ENCODE assay signal across 12 cellular contexts in genomic region chr1:156464825-156465452, GRCh38. TPM values are rescaled to one million over a fixed set of nuclear protein-coding genes. Genes with fewer than 3 reads are reported as not detected.
DNase-seq lines count a peak whose midpoint lies in the region; ATAC-seq, FAIRE-seq and TF ChIP-seq lines count a peak whose summit lies in the region.
"Had no signal": no experiment of that assay in that cellular context is flagged by ENCODE, and none has a peak within 500 bp of the region (broad histone marks: within the 10 kb centered on the region; RNA-seq: fewer than 3 reads in every experiment).

No MANE protein-coding gene starts in this region.

- H3K27me3 ChIP-seq in GM12878 (replicated peaks in 1 of 2; ENCODE audit: control insufficient read depth in 2 of 2, insufficient read depth in 2 of 2, low read length in 1 of 2) (no peaks in the 10 kb centered on the region), layer of hippocampus (ENCODE audit: control insufficient read depth, insufficient read depth, low read length) (no peaks in the 10 kb centered on the region), suprapubic skin (no peaks in the 10 kb centered on the region), mesendoderm (ENCODE audit: insufficient read depth, low read length, poor library complexity) (no peaks in the 10 kb centered on the region)

- H3K4me1 Mint-ChIP-seq in activated CD4-positive, alpha-beta memory T cell treated with anti-CD3 and anti-CD28 coated beads for 36 hours (ENCODE audit: low read depth) = peaks cover 8% of the 10 kb centered on the region
- H3K4me1 Mint-ChIP-seq in activated CD4-positive, alpha-beta memory T cell treated with anti-CD3 and anti-CD28 coated beads, Interleukin-2, amount 10 ng/mL, durations not matched to agents 7 days and 5 days = peaks cover 21% of the 10 kb centered on the region

- SMC1A ChIA-PET in GM12878 (lab: Charles Lee; ENCODE audit: uncharacterized antibody, unreplicated experiment) = interaction anchor here (0.9 to 2.1 kb wide), 3 partner anchors 19 to 61 kb away, joined by 3 to 7 read pairs (median 4); no protein-coding TSS in a partner anchor

- no peaks in the 10 kb centered on the region for H3K27me3 Mint-ChIP-seq in activated CD4-positive, alpha-beta memory T cell treated with anti-CD3 and anti-CD28 coated beads for 36 hours
- H3K27me3 Mint-ChIP-seq in activated CD4-positive, alpha-beta memory T cell treated with anti-CD3 and anti-CD28 coated beads, Interleukin-2, amount 10 ng/mL, durations not matched to agents 7 days and 5 days = no peaks in the 10 kb centered on the region

- WGBS in GM12878 (ENCODE audit: insufficient coverage, insufficient replicate concordance, low lambda C conversion rate, missing lambda C conversion rate) = 72% methylated on average over 9 of the region's 9 CpGs
- 65% methylated on average over 9 of the region's 9 CpGs for WGBS in suprapubic skin
- no CpG with 5 or more reads among the region's 9 CpGs for WGBS in mesendoderm (ENCODE audit: extremely low coverage, insufficient coverage, low lambda C conversion rate)

- CTCF ChIA-PET in activated CD4-positive, alpha-beta memory T cell treated with anti-CD3 and anti-CD28 coated beads for 36 hours (lab: Charles Lee) = interaction anchor here (2.3 kb wide), 1 partner anchor 16 kb away, joined by 11 read pairs; no protein-coding TSS in a partner anchor
- CTCF ChIA-PET in activated CD4-positive, alpha-beta memory T cell treated with anti-CD3 and anti-CD28 coated beads, Interleukin-2, amount 10 ng/mL, durations not matched to agents 7 days and 5 days (lab: Charles Lee) = interaction anchor here (0.9 to 2.1 kb wide), 3 partner anchors 16 to 143 kb away, joined by 3 to 5 read pairs (median 3); no protein-coding TSS in a partner anchor
- CTCF ChIA-PET in GM12878 (lab: Yijun Ruan, JAX) = interaction anchor here (1.0 to 1.6 kb wide), 2 partner anchors 16 to 144 kb away, joined by 3 to 10 read pairs; no protein-coding TSS in a partner anchor

- H2BK15ac ChIP-seq in mesendoderm (replicated peaks; ENCODE audit: low read depth) = no peak overlapping the region

- H3K36me3 Mint-ChIP-seq in activated CD4-positive, alpha-beta memory T cell treated with anti-CD3 and anti-CD28 coated beads for 36 hours = peaks cover 16% of the 10 kb centered on the region
- peaks cover 17% of the 10 kb centered on the region for H3K36me3 Mint-ChIP-seq in activated CD4-positive, alpha-beta memory T cell treated with anti-CD3 and anti-CD28 coated beads, Interleukin-2, amount 10 ng/mL, durations not matched to agents 7 days and 5 days (ENCODE audit: low read depth)

- H3K56ac ChIP-seq in mesendoderm (ENCODE audit: low read length) = no peak overlapping the region

- ATAC-seq in GM12878 = no peak

- intact Hi-C loops in activated CD4-positive, alpha-beta memory T cell treated with anti-CD3 and anti-CD28 coated beads for 36 hours (cut with micrococcal nuclease) = no loop called here
- intact Hi-C loops in GM12878 (cut with micrococcal nuclease; ENCODE audit: unreplicated experiment) = no loop called here

- no peak for FAIRE-seq in GM12878 (lab: Jason Lieb, UNC)
- FAIRE-seq: A204.1 had no signal

- in situ Hi-C loops in GM12878 (cut with MboI) = no loop called here

- H4K5ac ChIP-seq in mesendoderm (ENCODE audit: low read length) = no peak overlapping the region

- peak overlapping the region; percentile 30 for H3K27ac Mint-ChIP-seq in activated CD4-positive, alpha-beta memory T cell treated with anti-CD3 and anti-CD28 coated beads for 36 hours
- H3K27ac Mint-ChIP-seq in activated CD4-positive, alpha-beta memory T cell treated with anti-CD3 and anti-CD28 coated beads, Interleukin-2, amount 10 ng/mL, durations not matched to agents 7 days and 5 days = no peak overlapping the region

- no peak overlapping the region for H2AK5ac ChIP-seq in mesendoderm (ENCODE audit: low read length)

- TF ChIP-seq CTCF in GM12878 (IDR thresholded peaks at IDR 0.05 in 2 of 3, conservative IDR thresholded peaks at IDR 0.05 in 1 of 3; ENCODE audit: control insufficient read depth in 2 of 3, extremely low read depth in 1 of 3, insufficient read depth in 1 of 3, low read depth in 3 of 3, low read length in 3 of 3) (no peak), suprapubic skin (IDR thresholded peaks at IDR 0.05) (no peak)

- no peak overlapping the region for H2AFZ ChIP-seq in GM12878 (ENCODE audit: control insufficient read depth, low read depth, low read length)

- no peaks in the 10 kb centered on the region for H3K9me3 Mint-ChIP-seq in activated CD4-positive, alpha-beta memory T cell treated with anti-CD3 and anti-CD28 coated beads for 36 hours
- H3K9me3 Mint-ChIP-seq in activated CD4-positive, alpha-beta memory T cell treated with anti-CD3 and anti-CD28 coated beads, Interleukin-2, amount 10 ng/mL, durations not matched to agents 7 days and 5 days = no peaks in the 10 kb centered on the region

- H3K79me1 ChIP-seq in mesendoderm (ENCODE audit: low read length) = no peaks in the 10 kb centered on the region

- DNase-seq in activated CD4-positive, alpha-beta memory T cell treated with anti-CD3 and anti-CD28 coated beads for 36 hours = no peak
- DNase-seq in activated CD4-positive, alpha-beta memory T cell treated with anti-CD3 and anti-CD28 coated beads, Interleukin-2, amount 10 ng/mL, durations not matched to agents 7 days and 5 days = no peak
- DNase-seq in GM12878 (ENCODE audit: low read depth, low spot score) (no peak), suprapubic skin (ENCODE audit: low spot score in 2 of 2) (no peak), retina (no peak), mesenteric fat pad (ENCODE audit: low spot score) (no peak), mesendoderm (no peak)
- DNase-seq: EL; NCI-H146; NK-92 treated with Interleukin-12 subunit alpha and Interleukin-12 subunit beta, amount 100 ng/mL, for 24 hours had no signal

- H3K23ac ChIP-seq in mesendoderm (ENCODE audit: low read length) = no peak overlapping the region

- H4K8ac ChIP-seq in mesendoderm (ENCODE audit: low read depth, low read length) = no peak overlapping the region

- no peak overlapping the region for H3K4me3 Mint-ChIP-seq in activated CD4-positive, alpha-beta memory T cell treated with anti-CD3 and anti-CD28 coated beads for 36 hours
- no peak overlapping the region for H3K4me3 Mint-ChIP-seq in activated CD4-positive, alpha-beta memory T cell treated with anti-CD3 and anti-CD28 coated beads, Interleukin-2, amount 10 ng/mL, durations not matched to agents 7 days and 5 days

- no peak for TF ChIP-seq EP300 in GM12878 (IDR thresholded peaks at IDR 0.05; ENCODE audit: borderline replicate concordance in 1 of 2, control insufficient read depth in 1 of 2, low read depth in 2 of 2, low read length in 2 of 2)
- TF ChIP-seq EP300 in suprapubic skin (IDR thresholded peaks at IDR 0.05) = no peak

- TF ChIP-seq RAD21 in GM12878 (IDR thresholded peaks at IDR 0.05; ENCODE audit: insufficient read depth, low read depth, low read length) = no peak

- no peak overlapping the region for H3K18ac ChIP-seq in mesendoderm (ENCODE audit: low read length)

- no TSS peak for BruUV-seq in GM12878 (replicated peaks; lab: Mats Ljungman, UMichigan)

- H3K36me3 ChIP-seq in GM12878 (ENCODE audit: control insufficient read depth in 2 of 2, insufficient read depth in 2 of 2, low read length in 1 of 2) (peaks cover 13 to 25% of the 10 kb centered on the region in 2 experiments; a peak in 3 of 4 replicates), suprapubic skin (peaks cover 48% of the 10 kb centered on the region), mesendoderm (ENCODE audit: control insufficient read depth, insufficient read depth, low read length) (peaks cover 1% of the 10 kb centered on the region)

- RAD21 ChIA-PET in GM12878 (lab: Charles Lee; ENCODE audit: unreplicated experiment) = no interaction called here

- no peak overlapping the region for H3K9ac ChIP-seq in GM12878 (ENCODE audit: control insufficient read depth, insufficient read depth, low read length)
- H3K9ac ChIP-seq in mesendoderm (ENCODE audit: low read length) = no peak overlapping the region

- H2BK120ac ChIP-seq in mesendoderm (ENCODE audit: low read depth, low read length) = no peak overlapping the region

- H3K9me3 ChIP-seq in GM12878 (replicated peaks; ENCODE audit: control insufficient read depth, insufficient read depth, low read length) = no peaks in the 10 kb centered on the region
- no peaks in the 10 kb centered on the region for H3K9me3 ChIP-seq in suprapubic skin

- no peak for TF ChIP-seq POLR2A in GM12878 (IDR thresholded peaks at IDR 0.05; ENCODE audit: low read depth, low read length)
- no peak for TF ChIP-seq POLR2A in suprapubic skin (IDR thresholded peaks at IDR 0.05)

- H4K20me1 ChIP-seq in GM12878 (ENCODE audit: control insufficient read depth, insufficient read depth) = peaks cover 3% of the 10 kb centered on the region; the same call in 1 of the 2 replicates

- H3K79me2 ChIP-seq in GM12878 (ENCODE audit: control insufficient read depth, insufficient read depth, low read length) = no peaks in the 10 kb centered on the region
- H3K79me2 ChIP-seq in mesendoderm (ENCODE audit: control insufficient read depth, insufficient read depth, low read length) = no peaks in the 10 kb centered on the region

- POLR2A ChIA-PET in activated CD4-positive, alpha-beta memory T cell treated with anti-CD3 and anti-CD28 coated beads for 36 hours (lab: Charles Lee) = no interaction called here
- POLR2A ChIA-PET in activated CD4-positive, alpha-beta memory T cell treated with anti-CD3 and anti-CD28 coated beads, Interleukin-2, amount 10 ng/mL, durations not matched to agents 7 days and 5 days (lab: Charles Lee) = no interaction called here
- POLR2A ChIA-PET in GM12878 (lab: Charles Lee) = interaction anchor here (0.5 kb wide), 1 partner anchor 138 kb away, joined by 6 read pairs; no protein-coding TSS in a partner anchor

- H2BK5ac ChIP-seq in mesendoderm (ENCODE audit: low read length) = no peak overlapping the region

- no peak overlapping the region for H3K4me2 ChIP-seq in GM12878 (ENCODE audit: control insufficient read depth, insufficient read depth)
- no peak overlapping the region for H3K4me2 ChIP-seq in mesendoderm (ENCODE audit: low read length)

- H3K4me1 ChIP-seq in GM12878 (ENCODE audit: control insufficient read depth, insufficient read depth, low read length) (no peaks in the 10 kb centered on the region), suprapubic skin (peaks cover 62% of the 10 kb centered on the region), mesendoderm (ENCODE audit: control insufficient read depth, low read depth, low read length) (peaks cover 2% of the 10 kb centered on the region)

- H3K4me3 ChIP-seq in GM12878 (no peak overlapping the region), suprapubic skin (no peak overlapping the region), mesendoderm (ENCODE audit: low read length) (no peak overlapping the region)

- H3K4ac ChIP-seq in mesendoderm (ENCODE audit: low read depth, low read length) = no peak overlapping the region

- no peak overlapping the region for H3K27ac ChIP-seq in GM12878 (ENCODE audit: control insufficient read depth, insufficient read depth)
- peak overlapping the region; percentile 1 for H3K27ac ChIP-seq in layer of hippocampus (ENCODE audit: low read depth, low read length)
- peak overlapping the region; percentile 71 for H3K27ac ChIP-seq in suprapubic skin
- H3K27ac ChIP-seq in mesendoderm (ENCODE audit: low read depth, low read length) = no peak overlapping the region

RNA-seq across cellular contexts. Expression of gene MEF2D, which starts 35.6 kb away (rescaled TPM):
- 10 to 100 TPM; 35.9 to 39.7 TPM for total RNA-seq in activated CD4-positive, alpha-beta memory T cell treated with anti-CD3 and anti-CD28 coated beads for 36 hours
- 10 to 100 TPM; 49.5 to 52.1 TPM for total RNA-seq in activated CD4-positive, alpha-beta memory T cell treated with anti-CD3 and anti-CD28 coated beads, Interleukin-2, amount 10 ng/mL, durations not matched to agents 7 days and 5 days
- total RNA-seq in GM12878 (2013; cell fraction: nucleolus; rRNA removed) = 44.6 and 59.9 TPM in 2 replicates
- total RNA-seq in GM12878 (2014; rRNA removed) (13.8 and 17.1 TPM in 2 replicates), GM12878 (2014; rRNA removed; fragmentation: Illumina TruSeq; extraction: Trizol) (8.1 and 9.1 TPM in 2 replicates), GM12878 (2021) (47.3 and 53.0 TPM in 2 replicates), suprapubic skin (10 to 100 TPM; 61.7 to 73.5 (median 67.1) TPM), mesenteric fat pad (38.7 TPM)
- polyA plus RNA-seq in GM12878 (2011; ENCODE audit: low read depth) = 10.6 TPM
- polyA plus RNA-seq in GM12878 (2011; rRNA removed) (4.7 and 12.0 TPM in 2 replicates), GM12878 (2014; fragmentation: Illumina TruSeq; extraction: Trizol) (11.2 and 16.5 TPM in 2 replicates), GM12878 (2014; fragmentation: Nextera tagmentation; extraction: Ambion mirVana) (1 to 10 TPM in 1 of 2 experiments, under 1 TPM in 1; 0.61 to 1.3 TPM), GM12878 (2014; rRNA removed) (23.7 and 26.4 TPM in 2 replicates), GM12878 (2016; fragmentation: Nextera tagmentation; extraction: Ambion mirVana) (10 to 100 TPM; 38.2 to 44.2 TPM)
- polyA plus RNA-seq in GM12878 (2011; cell fraction: cytosol; rRNA removed) = 16.5 and 18.1 TPM in 2 replicates
- 34.0 and 52.7 TPM in 2 replicates for polyA plus RNA-seq in GM12878 (2011; cell fraction: nucleus; rRNA removed)
- 27.0 and 28.1 TPM in 2 replicates for polyA plus RNA-seq in GM12878 (2012)
- polyA minus RNA-seq in GM12878 (2011; rRNA and poly(A)+ RNA removed) = 13.3 and 13.9 TPM in 2 replicates
- 14.3 and 15.9 TPM in 2 replicates for polyA minus RNA-seq in GM12878 (2011; cell fraction: cytosol; rRNA and poly(A)+ RNA removed)
- polyA minus RNA-seq in GM12878 (2011; cell fraction: nucleus; rRNA and poly(A)+ RNA removed) = 11.0 and 24.5 TPM in 2 replicates
- polyA plus RNA-seq in mesendoderm (2013, experiment 1 of 2) = 11.7 TPM
- 11.4 TPM for polyA plus RNA-seq in mesendoderm (2013, experiment 2 of 2)

Comparison
In these comparisons a context has a peak if more than half of its experiments do, and no peak if none do; other contexts are left out.
1. H3K27ac ChIP-seq: peak in layer of hippocampus (single experiment) and suprapubic skin (single experiment); none in GM12878 (single experiment) and mesendoderm (single experiment).